In genomic region chr1:19432943-19433609, GRCh38 we compare ENCODE assay signal across 11 cellular contexts. TPM values are rescaled to one million over a fixed set of nuclear protein-coding genes. Genes with fewer than 3 reads are reported as not detected.
A peak's percentile ranks its signal among the peaks of the same experiment; 100 is the strongest.
DNase-seq lines count a peak whose midpoint lies in the region; ATAC-seq, FAIRE-seq and TF ChIP-seq lines count a peak whose summit lies in the region.
"Had no signal": no experiment of that assay in that cellular context is flagged by ENCODE, and none has a peak within 500 bp of the region (broad histone marks: within the 10 kb centered on the region; RNA-seq: fewer than 3 reads in every experiment).

No MANE protein-coding gene starts in this region.

- H3K4me1 ChIP-seq in Peyer's patch, result peaks cover 0 to 66% (median 17%) of the 10 kb centered on the region in 4 donors

- peak overlapping the region; percentile 88 for H3K27ac Mint-ChIP-seq in stimulated activated effector memory CD8-positive, alpha-beta T cell treated with anti-CD3 and anti-CD28 coated beads, Interleukin-12 subunit alpha, Interleukin-12 subunit beta, amount 100 ng/mL, for 72 hours

- H3K27me3 ChIP-seq in Peyer's patch, result no peaks in the 10 kb centered on the region

- H3K36me3 Mint-ChIP-seq in stimulated activated effector memory CD8-positive, alpha-beta T cell treated with anti-CD3 and anti-CD28 coated beads, Interleukin-12 subunit alpha, Interleukin-12 subunit beta, amount 100 ng/mL, for 72 hours, result peaks cover 40% of the 10 kb centered on the region

- H3K9me3 ChIP-seq in Peyer's patch, result no peaks in the 10 kb centered on the region

- peak; percentile 67 for ATAC-seq in stimulated activated effector memory CD8-positive, alpha-beta T cell treated with anti-CD3 and anti-CD28 coated beads, Interleukin-12 subunit alpha, Interleukin-12 subunit beta, amount 100 ng/mL, for 72 hours
- ATAC-seq: left colon had no signal

- peak overlapping the region; percentile 46 to 88 (median 64) for H3K27ac ChIP-seq in Peyer's patch
- H3K27ac ChIP-seq: 22Rv1 had no signal

- H3K9me3 Mint-ChIP-seq in stimulated activated effector memory CD8-positive, alpha-beta T cell treated with anti-CD3 and anti-CD28 coated beads, Interleukin-12 subunit alpha, Interleukin-12 subunit beta, amount 100 ng/mL, for 72 hours, result no peaks in the 10 kb centered on the region

- FAIRE-seq in HTR-8/SVneo (lab: Jason Lieb, UNC), result no peak

- DNase-seq in DMS 273 (lab: John Stamatoyannopoulos, UW; ENCODE audit: unreplicated experiment) (peak; percentile 52), DMS 273 treated with DMSO at 0.1 percent for 48 hours (lab: John Stamatoyannopoulos, UW) (no peak), Peyer's patch (no peak), fibroblast of mammary gland (ENCODE audit: low read depth) (peak; percentile 72), NCI-H1930 (lab: John Stamatoyannopoulos, UW) (no peak), HTR-8/SVneo (ENCODE audit: insufficient read length, low spot score) (no peak)
- DNase-seq in stimulated activated effector memory CD8-positive, alpha-beta T cell treated with anti-CD3 and anti-CD28 coated beads, Interleukin-12 subunit alpha, Interleukin-12 subunit beta, amount 100 ng/mL, for 72 hours (ENCODE audit: low spot score in 2 of 2), result no peak
- no peak for DNase-seq in activated CD8-positive, alpha-beta memory T cell treated with anti-CD3 and anti-CD28 coated beads, Interleukin-2, amount 50 U/mL, for 48 hours
- DNase-seq: left colon; stimulated activated CD4-positive, alpha-beta T cell treated with anti-CD3 and anti-CD28 coated beads, Interleukin-4, amount 100 ng/mL, for 1 hour had no signal

- peak overlapping the region; percentile 14 for H3K4me3 Mint-ChIP-seq in stimulated activated effector memory CD8-positive, alpha-beta T cell treated with anti-CD3 and anti-CD28 coated beads, Interleukin-12 subunit alpha, Interleukin-12 subunit beta, amount 100 ng/mL, for 72 hours

- no peaks in the 10 kb centered on the region for H3K36me3 ChIP-seq in Peyer's patch

- peaks cover 79% of the 10 kb centered on the region for H3K4me1 Mint-ChIP-seq in stimulated activated effector memory CD8-positive, alpha-beta T cell treated with anti-CD3 and anti-CD28 coated beads, Interleukin-12 subunit alpha, Interleukin-12 subunit beta, amount 100 ng/mL, for 72 hours

- TF ChIP-seq CTCF in Peyer's patch (IDR thresholded peaks at IDR 0.05) (no peak), fibroblast of mammary gland (conservative IDR thresholded peaks at IDR 0.05; ENCODE audit: control insufficient read depth, insufficient read depth, low read depth, low read length) (no peak)

- no peak overlapping the region for H3K4me3 ChIP-seq in Peyer's patch
- H3K4me3 ChIP-seq in fibroblast of mammary gland (ENCODE audit: control insufficient read depth, low read depth, low read length), result no peak overlapping the region

- no peak for TF ChIP-seq POLR2A in Peyer's patch (IDR thresholded peaks at IDR 0.05)

RNA-seq across cellular contexts. Expression of gene CAPZB, which starts 52.3 kb away (rescaled TPM):
- total RNA-seq in Peyer's patch, result 100 to 1,000 TPM; 107 to 210 (median 119) TPM

Comparison
In these comparisons a context has a peak if more than half of its experiments do, and no peak if none do; other contexts are left out.
1. DNase-seq: peak in DMS 273 (single experiment) and fibroblast of mammary gland (single experiment); none in DMS 273 treated with DMSO at 0.1 percent for 48 hours (single experiment), Peyer's patch (0 of 3), stimulated activated effector memory CD8-positive, alpha-beta T cell treated with anti-CD3 and anti-CD28 coated beads, Interleukin-12 subunit alpha, Interleukin-12 subunit beta, amount 100 ng/mL, for 72 hours (0 of 2), activated CD8-positive, alpha-beta memory T cell treated with anti-CD3 and anti-CD28 coated beads, Interleukin-2, amount 50 U/mL, for 48 hours (single experiment), NCI-H1930 (0 of 2) and HTR-8/SVneo (single experiment).